In genomic region chr18:79406708-79407107, GRCh38 we compare ENCODE assay signal across 11 cellular contexts. TPM values are rescaled to one million over a fixed set of nuclear protein-coding genes. Genes with fewer than 3 reads are reported as not detected.
DNase-seq lines count a peak whose midpoint lies in the region; ATAC-seq and TF ChIP-seq lines count a peak whose summit lies in the region.
"Had no signal": no experiment of that assay in that cellular context is flagged by ENCODE, and none has a peak within 500 bp of the region (broad histone marks: within the 10 kb centered on the region; RNA-seq: fewer than 3 reads in every experiment).

No MANE protein-coding gene starts in this region.

- intact Hi-C loops in IMR-90 (cut with micrococcal nuclease): no loop called here
- intact Hi-C loops in right cardiac atrium (cut with DNase I): loop anchor here in 1 of 4 donors (5.0 kb wide), 1 partner anchor 46 kb away; no protein-coding TSS in a partner anchor

- BruUV-seq in IMR-90 (replicated peaks; lab: Mats Ljungman, UMichigan): no TSS peak

- H3K9me3 ChIP-seq in IMR-90 (ENCODE audit: control insufficient read depth, insufficient read depth, low read length): no peaks in the 10 kb centered on the region
- H3K9me3 ChIP-seq in right cardiac atrium (ENCODE audit: control insufficient read depth, low read length): no peaks in the 10 kb centered on the region

- H3K4ac ChIP-seq in IMR-90 (ENCODE audit: low read depth, low read length): no peak overlapping the region

- H3K4me1 Mint-ChIP-seq in activated CD8-positive, alpha-beta T cell treated with anti-CD3 and anti-CD28 coated beads, Interleukin-2, amount 10 ng/mL, durations not matched to agents 7 days and 5 days (ENCODE audit: low read depth): peaks cover 46% of the 10 kb centered on the region
- peaks cover 64% of the 10 kb centered on the region for H3K4me1 Mint-ChIP-seq in stimulated activated naive CD8-positive, alpha-beta T cell treated with anti-CD3 and anti-CD28 coated beads, Interleukin-15, amount 100 ng/mL, for 72 hours

- H3K27ac ChIP-seq in IMR-90 (ENCODE audit: insufficient read depth, low read length) (no peak overlapping the region), right cardiac atrium (ENCODE audit: low read length) (no peak overlapping the region)
- H3K27ac ChIP-seq: PC-9 had no signal

- peaks cover 23% of the 10 kb centered on the region for H3K36me3 Mint-ChIP-seq in activated CD8-positive, alpha-beta T cell treated with anti-CD3 and anti-CD28 coated beads, Interleukin-2, amount 10 ng/mL, durations not matched to agents 7 days and 5 days (ENCODE audit: low read depth)

- no peak overlapping the region for H4K5ac ChIP-seq in IMR-90 (ENCODE audit: low read depth, low read length)

- no peak overlapping the region for H2AK5ac ChIP-seq in IMR-90 (ENCODE audit: low read depth, low read length)

- no peak overlapping the region for H2BK5ac ChIP-seq in IMR-90 (ENCODE audit: low read depth, low read length, poor library complexity, severe bottlenecking)

- H3K4me3 Mint-ChIP-seq in activated CD8-positive, alpha-beta T cell treated with anti-CD3 and anti-CD28 coated beads, Interleukin-2, amount 10 ng/mL, durations not matched to agents 7 days and 5 days: peak overlapping the region; percentile 71
- peak overlapping the region; percentile 70 to 94 for H3K4me3 Mint-ChIP-seq in stimulated activated naive CD8-positive, alpha-beta T cell treated with anti-CD3 and anti-CD28 coated beads, Interleukin-15, amount 100 ng/mL, for 72 hours

- no peak overlapping the region for H3K14ac ChIP-seq in IMR-90 (replicated peaks; ENCODE audit: low read depth, low read length)

- no peak overlapping the region for H3K23ac ChIP-seq in IMR-90 (ENCODE audit: low read depth, low read length)

- CTCF ChIA-PET in IMR-90 (lab: Yijun Ruan, JAX): no interaction called here
- CTCF ChIA-PET in activated CD8-positive, alpha-beta T cell treated with anti-CD3 and anti-CD28 coated beads, Interleukin-2, amount 10 ng/mL, durations not matched to agents 7 days and 5 days (lab: Charles Lee): interaction anchor here (1.4 to 1.8 kb wide), 3 partner anchors 10 to 27 kb away, joined by 4 to 8 read pairs (median 7); no protein-coding TSS in a partner anchor

- no peak for TF ChIP-seq POLR2A in IMR-90 (IDR thresholded peaks at IDR 0.05; ENCODE audit: low read depth, low read length)

- peak overlapping the region; percentile 42 for H2AK9ac ChIP-seq in IMR-90 (replicated peaks; ENCODE audit: low read depth, low read length, poor library complexity)

- no peak for TF ChIP-seq RAD21 in IMR-90 (IDR thresholded peaks at IDR 0.05; ENCODE audit: low read length)

- in situ Hi-C loops in IMR-90 (cut with MboI; ENCODE audit: low sequenced_read_pairs): no loop called here

- no peaks in the 10 kb centered on the region for H3K4me1 ChIP-seq in IMR-90 (ENCODE audit: control insufficient read depth, insufficient read depth, low read length)
- peaks cover 6% of the 10 kb centered on the region for H3K4me1 ChIP-seq in right cardiac atrium (ENCODE audit: control insufficient read depth, insufficient read depth, low read length)

- dilution Hi-C loops in IMR-90 (cut with HindIII; ENCODE audit: low sequenced_read_pairs, unreplicated experiment): no loop called here

- peak overlapping the region; percentile 95 for H3K27ac Mint-ChIP-seq in activated CD8-positive, alpha-beta T cell treated with anti-CD3 and anti-CD28 coated beads, Interleukin-2, amount 10 ng/mL, durations not matched to agents 7 days and 5 days
- H3K27ac Mint-ChIP-seq in stimulated activated naive CD8-positive, alpha-beta T cell treated with anti-CD3 and anti-CD28 coated beads, Interleukin-15, amount 100 ng/mL, for 72 hours: no peak overlapping the region

- H3K36me3 ChIP-seq in IMR-90 (ENCODE audit: control insufficient read depth, insufficient read depth, low read length): peaks cover 7% of the 10 kb centered on the region; the same call in 1 of the 2 replicates

- H3K18ac ChIP-seq in IMR-90 (ENCODE audit: low read depth, low read length): no peak overlapping the region

- 94% methylated on average over 28 of the region's 30 CpGs; no CpG with 5 or more reads in 1 of the 2 experiments for WGBS in IMR-90 (ENCODE audit: extremely low coverage in 2 of 2, insufficient read length in 1 of 2), 2 experiments
- 96% methylated on average over 30 of the region's 30 CpGs for WGBS in right cardiac atrium

- no peak overlapping the region for H3K4me2 ChIP-seq in IMR-90 (ENCODE audit: low read depth, low read length)
- H3K4me2 ChIP-seq: PC-9 had no signal

- no peaks in the 10 kb centered on the region for H3K27me3 Mint-ChIP-seq in activated CD8-positive, alpha-beta T cell treated with anti-CD3 and anti-CD28 coated beads, Interleukin-2, amount 10 ng/mL, durations not matched to agents 7 days and 5 days (ENCODE audit: low read depth)
- H3K27me3 Mint-ChIP-seq in stimulated activated naive CD8-positive, alpha-beta T cell treated with anti-CD3 and anti-CD28 coated beads, Interleukin-15, amount 100 ng/mL, for 72 hours: no peaks in the 10 kb centered on the region

- H2BK20ac ChIP-seq in IMR-90 (ENCODE audit: low read depth, low read length): no peak overlapping the region

- POLR2A ChIA-PET in IMR-90 (lab: Charles Lee; ENCODE audit: unreplicated experiment): no interaction called here
- POLR2A ChIA-PET in activated CD8-positive, alpha-beta T cell treated with anti-CD3 and anti-CD28 coated beads, Interleukin-2, amount 10 ng/mL, durations not matched to agents 7 days and 5 days (lab: Charles Lee): interaction anchor here (0.6 to 2.5 kb wide), 2 partner anchors 117 to 345 kb away, joined by 3 to 12 read pairs; no protein-coding TSS in a partner anchor

- no peak overlapping the region for H3K9ac ChIP-seq in IMR-90 (ENCODE audit: low read depth, low read length)

- H3K79me1 ChIP-seq in IMR-90 (ENCODE audit: low read depth in 1 of 2, low read length in 2 of 2): no peaks in the 10 kb centered on the region

- no peaks in the 10 kb centered on the region for H4K20me1 ChIP-seq in IMR-90 (ENCODE audit: insufficient read depth, low read length)

- DNase-seq in IMR-90: no peak
- DNase-seq in activated CD8-positive, alpha-beta T cell treated with anti-CD3 and anti-CD28 coated beads, Interleukin-2, amount 10 ng/mL, durations not matched to agents 7 days and 5 days: no peak
- DNase-seq in right cardiac atrium: peak in 2 of 3 donors; percentile 42 to 63
- DNase-seq in stimulated activated naive CD8-positive, alpha-beta T cell treated with anti-CD3 and anti-CD28 coated beads, Interleukin-15, amount 100 ng/mL, for 72 hours: no peak
- DNase-seq in stimulated activated CD4-positive, alpha-beta T cell treated with anti-CD3 and anti-CD28 coated beads, Interleukin-15, amount 100 ng/mL, for 24 hours: no peak
- DNase-seq in stimulated activated CD4-positive, alpha-beta T cell treated with anti-CD3 and anti-CD28 coated beads, Interleukin-12 subunit alpha, Interleukin-12 subunit beta, amount 100 ng/mL, for 4 hours: no peak
- DNase-seq: COR-L47, NCI-H226, PC-9 had no signal

- TF ChIP-seq CTCF in IMR-90 (conservative IDR thresholded peaks at IDR 0.05; ENCODE audit: low read depth, low read length): no peak

- H3K9me1 ChIP-seq in IMR-90 (ENCODE audit: insufficient read depth, low read length): no peaks in the 10 kb centered on the region

- H4K91ac ChIP-seq in IMR-90 (ENCODE audit: insufficient read depth, low read depth, low read length): no peak overlapping the region

- H3K56ac ChIP-seq in IMR-90 (ENCODE audit: extremely low read depth, insufficient read depth, low read length): no peak overlapping the region

- H3K27me3 ChIP-seq in IMR-90 (ENCODE audit: control insufficient read depth, insufficient read depth, low read length): no peaks in the 10 kb centered on the region
- H3K27me3 ChIP-seq in right cardiac atrium (ENCODE audit: control insufficient read depth, insufficient read depth): no peaks in the 10 kb centered on the region

- H2AFZ ChIP-seq in IMR-90 (replicated peaks; ENCODE audit: low read length, poor library complexity): no peak overlapping the region
- H2AFZ ChIP-seq: PC-9 had no signal

- no peak overlapping the region for H2BK120ac ChIP-seq in IMR-90 (ENCODE audit: low read depth, low read length)

- no peaks in the 10 kb centered on the region for H3K9me3 Mint-ChIP-seq in activated CD8-positive, alpha-beta T cell treated with anti-CD3 and anti-CD28 coated beads, Interleukin-2, amount 10 ng/mL, durations not matched to agents 7 days and 5 days (ENCODE audit: insufficient read depth)
- H3K9me3 Mint-ChIP-seq in stimulated activated naive CD8-positive, alpha-beta T cell treated with anti-CD3 and anti-CD28 coated beads, Interleukin-15, amount 100 ng/mL, for 72 hours: no peaks in the 10 kb centered on the region

- H4K8ac ChIP-seq in IMR-90 (ENCODE audit: low read depth in 2 of 2, low read length in 2 of 2): no peak overlapping the region

- H2BK15ac ChIP-seq in IMR-90 (ENCODE audit: low read depth, low read length): no peak overlapping the region

- H3K4me3 ChIP-seq in IMR-90 (ENCODE audit: insufficient read depth, low read depth, low read length) (no peak overlapping the region), right cardiac atrium (ENCODE audit: low read length) (no peak overlapping the region)
- H3K4me3 ChIP-seq: PC-9 had no signal

- ATAC-seq in IMR-90 (ENCODE audit: low read depth) (no peak), right cardiac atrium (no peak), HG03045 (IDR thresholded peaks at IDR 0.05; ENCODE audit: unreplicated experiment) (no peak)
- ATAC-seq in activated CD8-positive, alpha-beta T cell treated with anti-CD3 and anti-CD28 coated beads, Interleukin-2, amount 10 ng/mL, durations not matched to agents 7 days and 5 days: no peak
- ATAC-seq in stimulated activated naive CD8-positive, alpha-beta T cell treated with anti-CD3 and anti-CD28 coated beads, Interleukin-15, amount 100 ng/mL, for 72 hours: no peak
- ATAC-seq: HCT116 had no signal

TF ChIP-seq in IMR-90, 13 proteins besides CTCF, POLR2A, EP300 and RAD21:
- TF ChIP-seq RCOR1 (IDR thresholded peaks at IDR 0.05; ENCODE audit: insufficient replicate concordance, low read length): no peak
- no peak for TF ChIP-seq MXI1 (IDR thresholded peaks at IDR 0.05; ENCODE audit: borderline replicate concordance, low read depth, low read length)

RNA-seq across cellular contexts. Expression of gene NFATC1, which starts 11.0 kb away (rescaled TPM):
- total RNA-seq in IMR-90 (2012; rRNA removed): 0.28 and 0.36 TPM in 2 replicates
- 1.8 TPM in 2 replicates for polyA plus RNA-seq in IMR-90 (2012; rRNA removed)
- polyA plus RNA-seq in IMR-90 (2012; cell fraction: cytosol; rRNA removed): 0.86 and 2.1 TPM in 2 replicates
- 2.4 and 4.0 TPM in 2 replicates for polyA plus RNA-seq in IMR-90 (2012; cell fraction: nucleus; rRNA removed; ENCODE audit: low replicate concordance)
- 10 to 100 TPM; 26.5 to 28.1 TPM for total RNA-seq in activated CD8-positive, alpha-beta T cell treated with anti-CD3 and anti-CD28 coated beads, Interleukin-2, amount 10 ng/mL, durations not matched to agents 7 days and 5 days
- 10 to 100 TPM; 20.1 to 25.3 (median 20.8) TPM for total RNA-seq in right cardiac atrium
- 14.7 TPM for polyA plus RNA-seq in right cardiac atrium

Comparison
In these comparisons a context has a peak if more than half of its experiments do, and no peak if none do; other contexts are left out.
1. DNase-seq: peak in right cardiac atrium (2 of 3); none in IMR-90 (single experiment), activated CD8-positive, alpha-beta T cell treated with anti-CD3 and anti-CD28 coated beads, Interleukin-2, amount 10 ng/mL, durations not matched to agents 7 days and 5 days (single experiment), stimulated activated naive CD8-positive, alpha-beta T cell treated with anti-CD3 and anti-CD28 coated beads, Interleukin-15, amount 100 ng/mL, for 72 hours (0 of 2), stimulated activated CD4-positive, alpha-beta T cell treated with anti-CD3 and anti-CD28 coated beads, Interleukin-15, amount 100 ng/mL, for 24 hours (single experiment) and stimulated activated CD4-positive, alpha-beta T cell treated with anti-CD3 and anti-CD28 coated beads, Interleukin-12 subunit alpha, Interleukin-12 subunit beta, amount 100 ng/mL, for 4 hours (single experiment).
2. RNA of gene NFATC1, which starts 11.0 kb away (total RNA-seq): 26.5 to 28.1 TPM in activated CD8-positive, alpha-beta T cell treated with anti-CD3 and anti-CD28 coated beads, Interleukin-2, amount 10 ng/mL, durations not matched to agents 7 days and 5 days and 20.1 to 25.3 TPM in right cardiac atrium; 0.28 to 0.36 TPM in IMR-90; every median in the first group is over 10 times any median in the second.